Comparison of ENCODE assay signal across 28 cellular contexts in genomic region chr7:2164156-2164555, GRCh38.
DNase-seq lines count a peak whose midpoint lies in the region; ATAC-seq and TF ChIP-seq lines count a peak whose summit lies in the region.
"Had no signal": no experiment of that assay in that cellular context is flagged by ENCODE, and none has a peak within 500 bp of the region (broad histone marks: within the 10 kb centered on the region; RNA-seq: fewer than 3 reads in every experiment).

No MANE protein-coding gene starts in this region.

- peaks cover 41% of the 10 kb centered on the region for H3K4me1 ChIP-seq in Caco-2
- no peaks in the 10 kb centered on the region for H3K4me1 ChIP-seq in osteoblast (ENCODE audit: insufficient read depth, low read length)
- H3K4me1 ChIP-seq: ascending aorta, pancreas, SJSA1 had no signal

- no peak overlapping the region for H2AFZ ChIP-seq in osteoblast (ENCODE audit: low read length)

- ATAC-seq in HG02973 (IDR thresholded peaks at IDR 0.05; ENCODE audit: unreplicated experiment): no peak
- ATAC-seq: activated CD4-positive, CD25-positive, alpha-beta regulatory T cell treated with anti-CD3 and anti-CD28 coated beads, Interleukin-2, amount 50 U/mL, for 24 hours; activated CD8-positive, alpha-beta T cell treated with anti-CD3 and anti-CD28 coated beads for 36 hours; CD8-positive, alpha-beta T cell; pancreas had no signal

- H3K9me3 Mint-ChIP-seq in Caco-2 (ENCODE audit: unreplicated experiment): no peaks in the 10 kb centered on the region
- no peaks in the 10 kb centered on the region for H3K9me3 Mint-ChIP-seq in activated T-cell treated with anti-CD3 and anti-CD28 coated beads, Interleukin-2, amount 50 U/mL, for 24 hours
- H3K9me3 Mint-ChIP-seq: activated CD8-positive, alpha-beta T cell treated with anti-CD3 and anti-CD28 coated beads for 36 hours; activated naive CD8-positive, alpha-beta T cell treated with anti-CD3 and anti-CD28 coated beads, Interleukin-2, amount 10 ng/mL, durations not matched to agents 7 days and 5 days; CD8-positive, alpha-beta T cell; type B pancreatic cell had no signal

- H3K9me3 ChIP-seq in Caco-2 (no peaks in the 10 kb centered on the region), osteoblast (ENCODE audit: low read depth, low read length) (no peaks in the 10 kb centered on the region)
- H3K9me3 ChIP-seq: ascending aorta, pancreas, SJSA1 had no signal

- no peak overlapping the region for H3K27ac ChIP-seq in osteoblast (ENCODE audit: low read depth, low read length)
- H3K27ac ChIP-seq: ascending aorta, pancreas, SJSA1 had no signal

- H3K4me1 Mint-ChIP-seq in Caco-2 (ENCODE audit: low read depth, unreplicated experiment): peaks cover 28% of the 10 kb centered on the region
- peaks cover 4% of the 10 kb centered on the region for H3K4me1 Mint-ChIP-seq in activated T-cell treated with anti-CD3 and anti-CD28 coated beads, Interleukin-2, amount 50 U/mL, for 24 hours (ENCODE audit: low read depth)
- H3K4me1 Mint-ChIP-seq: activated naive CD8-positive, alpha-beta T cell treated with anti-CD3 and anti-CD28 coated beads, Interleukin-2, amount 10 ng/mL, durations not matched to agents 7 days and 5 days had no signal

- H3K36me3 Mint-ChIP-seq in Caco-2 (ENCODE audit: insufficient read depth, unreplicated experiment): peaks cover 28% of the 10 kb centered on the region
- H3K36me3 Mint-ChIP-seq in activated T-cell treated with anti-CD3 and anti-CD28 coated beads, Interleukin-2, amount 50 U/mL, for 24 hours (ENCODE audit: low read depth): peaks cover 44% of the 10 kb centered on the region
- H3K36me3 Mint-ChIP-seq: activated naive CD8-positive, alpha-beta T cell treated with anti-CD3 and anti-CD28 coated beads, Interleukin-2, amount 10 ng/mL, durations not matched to agents 7 days and 5 days had no signal

- intact Hi-C loops in Caco-2 (cut with micrococcal nuclease; ENCODE audit: unreplicated experiment): no loop called here

- no peak for DNase-seq in Caco-2
- peak; percentile 47 for DNase-seq in H7
- peak; percentile 75 for DNase-seq in cerebellar cortex (ENCODE audit: low spot score)
- DNase-seq in osteoblast (ENCODE audit: insufficient read length, low spot score, missing footprints): peak; percentile 49
- DNase-seq in NCI-H748 (lab: John Stamatoyannopoulos, UW; ENCODE audit: unreplicated experiment): no peak
- no peak for DNase-seq in activated T-cell treated with anti-CD3 and anti-CD28 coated beads, Interleukin-2, amount 50 U/mL, for 24 hours
- DNase-seq: activated CD8-positive, alpha-beta T cell treated with anti-CD3 and anti-CD28 coated beads for 36 hours; activated effector memory CD4-positive, alpha-beta T cell treated with anti-CD3 and anti-CD28 coated beads, Interleukin-2, amount 50 U/mL, for 16 hours; activated naive CD8-positive, alpha-beta T cell treated with anti-CD3 and anti-CD28 coated beads, Interleukin-2, amount 10 ng/mL, durations not matched to agents 7 days and 5 days; activated T-cell treated with anti-CD3 and anti-CD28 coated beads for 4 hours; dermis blood vessel endothelial cell; DMS53; GDM1; mammary epithelial cell; NCI-H1092 treated with DMSO at 0.1 percent for 48 hours; NCI-H2081; NCI-H82; nephron progenitor cell; pancreas; RPMI8226; stimulated activated CD4-positive, alpha-beta T cell treated with anti-CD3 and anti-CD28 coated beads, Interleukin-1b, Interleukin-23, amount 100 ng/mL, for 48 hours had no signal

- H3K4me2 ChIP-seq in osteoblast (ENCODE audit: insufficient read depth, low read length): no peak overlapping the region
- H3K4me2 ChIP-seq: smooth muscle cell had no signal

- H3K27me3 ChIP-seq in Caco-2 (replicated peaks; ENCODE audit: control insufficient read depth, insufficient read depth, low read length) (no peaks in the 10 kb centered on the region), H7 (ENCODE audit: control insufficient read depth, insufficient read depth, low read length) (no peaks in the 10 kb centered on the region), osteoblast (ENCODE audit: insufficient read depth, low read length) (no peaks in the 10 kb centered on the region)
- H3K27me3 ChIP-seq: ascending aorta, pancreas, SJSA1 had no signal

- TF ChIP-seq CTCF in Caco-2 (IDR thresholded peaks at IDR 0.05; ENCODE audit: insufficient read depth in 1 of 2, low read depth in 1 of 2, low read length in 1 of 2, severe bottlenecking in 1 of 2, unreplicated experiment in 1 of 2) (no peak), osteoblast (IDR thresholded peaks at IDR 0.05; ENCODE audit: extremely low read depth, low read depth, low read length) (no peak)

- no peak overlapping the region for H3K4me3 ChIP-seq in Caco-2 (ENCODE audit: low read depth, low read length)
- no peak overlapping the region for H3K4me3 ChIP-seq in H7 (ENCODE audit: insufficient read depth, low read depth, low read length)
- no peak overlapping the region for H3K4me3 ChIP-seq in osteoblast (ENCODE audit: insufficient read depth, low read length)
- H3K4me3 ChIP-seq: ascending aorta, pancreas, SJSA1, smooth muscle cell had no signal

- 0 out of 2 replicates have a peak, but pooled peaks cover 2% of the 10 kb centered on the region for H3K36me3 ChIP-seq in Caco-2 (ENCODE audit: control insufficient read depth, insufficient read depth, low read length)
- no peaks in the 10 kb centered on the region for H3K36me3 ChIP-seq in H7 (replicated peaks; ENCODE audit: control insufficient read depth, insufficient read depth, low read length)
- H3K36me3 ChIP-seq in osteoblast (ENCODE audit: insufficient read depth, low read length): no peaks in the 10 kb centered on the region
- H3K36me3 ChIP-seq: pancreas had no signal

- POLR2A ChIA-PET in Caco-2 (lab: Charles Lee): no interaction called here

- no TSS peak for BruUV-seq in Caco-2 (replicated peaks; lab: Mats Ljungman, UMichigan)

- H3K27ac Mint-ChIP-seq in Caco-2 (ENCODE audit: unreplicated experiment): peak overlapping the region; percentile 93
- H3K27ac Mint-ChIP-seq in activated T-cell treated with anti-CD3 and anti-CD28 coated beads, Interleukin-2, amount 50 U/mL, for 24 hours: no peak overlapping the region
- H3K27ac Mint-ChIP-seq: activated CD8-positive, alpha-beta T cell treated with anti-CD3 and anti-CD28 coated beads for 36 hours; activated naive CD8-positive, alpha-beta T cell treated with anti-CD3 and anti-CD28 coated beads, Interleukin-2, amount 10 ng/mL, durations not matched to agents 7 days and 5 days; CD8-positive, alpha-beta T cell had no signal

- peaks cover 25% of the 10 kb centered on the region for H4K20me1 ChIP-seq in osteoblast (ENCODE audit: insufficient read depth, low read length)

- H3K79me2 ChIP-seq in osteoblast (ENCODE audit: insufficient read depth, low read length): no peaks in the 10 kb centered on the region

- no peak overlapping the region for H3K4me3 Mint-ChIP-seq in Caco-2 (ENCODE audit: unreplicated experiment)
- no peak overlapping the region for H3K4me3 Mint-ChIP-seq in activated T-cell treated with anti-CD3 and anti-CD28 coated beads, Interleukin-2, amount 50 U/mL, for 24 hours
- H3K4me3 Mint-ChIP-seq: activated CD8-positive, alpha-beta T cell treated with anti-CD3 and anti-CD28 coated beads for 36 hours; activated naive CD8-positive, alpha-beta T cell treated with anti-CD3 and anti-CD28 coated beads, Interleukin-2, amount 10 ng/mL, durations not matched to agents 7 days and 5 days; CD8-positive, alpha-beta T cell; nephron progenitor cell; type B pancreatic cell had no signal

- H3K27me3 Mint-ChIP-seq in Caco-2 (ENCODE audit: insufficient read depth, unreplicated experiment): no peaks in the 10 kb centered on the region
- H3K27me3 Mint-ChIP-seq in activated T-cell treated with anti-CD3 and anti-CD28 coated beads, Interleukin-2, amount 50 U/mL, for 24 hours: no peaks in the 10 kb centered on the region
- H3K27me3 Mint-ChIP-seq: activated CD8-positive, alpha-beta T cell treated with anti-CD3 and anti-CD28 coated beads for 36 hours; activated naive CD8-positive, alpha-beta T cell treated with anti-CD3 and anti-CD28 coated beads, Interleukin-2, amount 10 ng/mL, durations not matched to agents 7 days and 5 days; type B pancreatic cell had no signal

- CTCF ChIA-PET in Caco-2 (lab: Charles Lee): no interaction called here

Comparison
In these comparisons a context has a peak if more than half of its experiments do, and no peak if none do; other contexts are left out.
1. DNase-seq: peak in H7 (single experiment), cerebellar cortex (single experiment) and osteoblast (single experiment); none in Caco-2 (0 of 2), NCI-H748 (single experiment) and activated T-cell treated with anti-CD3 and anti-CD28 coated beads, Interleukin-2, amount 50 U/mL, for 24 hours (single experiment).